In genomic region chr11:97962758-97963157, GRCh38 we compare ENCODE assay signal across 26 cellular contexts.
A peak's percentile ranks its signal among the peaks of the same experiment; 100 is the strongest.
DNase-seq lines count a peak whose midpoint lies in the region; ATAC-seq, FAIRE-seq and TF ChIP-seq lines count a peak whose summit lies in the region.
"Had no signal": no experiment of that assay in that cellular context is flagged by ENCODE, and none has a peak within 500 bp of the region (broad histone marks: within the 10 kb centered on the region; RNA-seq: fewer than 3 reads in every experiment).

No MANE protein-coding gene starts in this region.

- DNase-seq in cardiac muscle cell (ENCODE audit: low read depth in 1 of 2, low spot score in 1 of 2) = no peak
- DNase-seq in heart left ventricle = no peak
- DNase-seq in HTR-8/SVneo (ENCODE audit: insufficient read length, low spot score) = no peak
- no peak for DNase-seq in K562 (ENCODE audit: extremely low read depth in 1 of 4, low spot score in 3 of 4)
- no peak for DNase-seq in osteoblast (ENCODE audit: insufficient read length, low spot score, missing footprints)
- DNase-seq in SKM-1 (lab: John Stamatoyannopoulos, UW; ENCODE audit: unreplicated experiment) = no peak
- DNase-seq in NCI-H146 (lab: John Stamatoyannopoulos, UW) = no peak
- no peak for DNase-seq in stimulated activated naive CD4-positive, alpha-beta T cell treated with Interleukin-2 at 50 U/mL for 16 hours (lab: John Stamatoyannopoulos, UW)
- DNase-seq: AML-193; CD4-positive, alpha-beta T cell; CD8-positive, alpha-beta T cell; COR-L47; DMS 273 treated with DMSO at 0.1 percent for 48 hours; DMS153; DMS53; DMS79; DND-41; EL; GDM1 had no signal

- H3K36me3 ChIP-seq in cardiac muscle cell (no peaks in the 10 kb centered on the region), heart left ventricle (no peaks in the 10 kb centered on the region), K562 (ENCODE audit: control insufficient read depth, insufficient read depth, low read length) (peaks cover 18% of the 10 kb centered on the region), osteoblast (ENCODE audit: insufficient read depth, low read length) (no peaks in the 10 kb centered on the region)
- H3K36me3 ChIP-seq: BLaER1 treated with 17β-estradiol and CSF1 and Interleukin-3, amounts not matched to agents 10 nM and 100 nM had no signal

- in situ Hi-C loops in K562 (cut with MboI) = no loop called here

- WGBS in heart left ventricle, 4 donors = 0 to 95% (median 17%) methylated on average over 1 of the region's 1 CpG
- 0% methylated on average over 1 of the region's 1 CpG for WGBS in K562 (ENCODE audit: insufficient coverage, low coverage, missing lambda C conversion rate)

- TF ChIP-seq CTCF in cardiac muscle cell (IDR thresholded peaks at IDR 0.05; ENCODE audit: low read depth, low read length) = no peak
- no peak for TF ChIP-seq CTCF in heart left ventricle (IDR thresholded peaks at IDR 0.05)
- TF ChIP-seq CTCF in K562 (IDR thresholded peaks at IDR 0.05 in 2 of 3, conservative IDR thresholded peaks at IDR 0.05 in 1 of 3; ENCODE audit: insufficient read depth in 2 of 3, low read depth in 1 of 3, low read length in 3 of 3) = no peak
- no peak for TF ChIP-seq CTCF in osteoblast (IDR thresholded peaks at IDR 0.05; ENCODE audit: extremely low read depth, low read depth, low read length)

- no peak for TF ChIP-seq EP300 in K562 (IDR thresholded peaks at IDR 0.05; ENCODE audit: low read length)

- H3K4me3 ChIP-seq in cardiac muscle cell (no peak overlapping the region), heart left ventricle (no peak overlapping the region), K562 (no peak overlapping the region), osteoblast (ENCODE audit: insufficient read depth, low read length) (no peak overlapping the region)
- H3K4me3 ChIP-seq: A549; BLaER1 treated with 17β-estradiol and CSF1 and Interleukin-3, amounts not matched to agents 10 nM and 100 nM; GM12878 had no signal

- peak overlapping the region; percentile 88 for H2AFZ ChIP-seq in K562 (ENCODE audit: low read depth, low read length)
- H2AFZ ChIP-seq in osteoblast (ENCODE audit: low read length) = peak overlapping the region; percentile 45

- TF ChIP-seq POLR2A in heart left ventricle (IDR thresholded peaks at IDR 0.05) (no peak), K562 (conservative IDR thresholded peaks at IDR 0.05) (no peak)

- no peak overlapping the region for H3K9ac ChIP-seq in K562 (ENCODE audit: insufficient read depth in 1 of 2, low read depth in 2 of 2, low read length in 2 of 2)
- H3K9ac ChIP-seq: BLaER1 treated with 17β-estradiol and CSF1 and Interleukin-3, amounts not matched to agents 10 nM and 100 nM had no signal

- ATAC-seq in heart left ventricle (no peak), K562 (no peak)
- ATAC-seq: A549; CD8-positive, alpha-beta T cell; GM12878 had no signal

- FAIRE-seq in HTR-8/SVneo (lab: Jason Lieb, UNC) = peak; percentile 31
- FAIRE-seq in K562 (lab: Jason Lieb, UNC) = no peak
- FAIRE-seq: A549, GM12878, GM12892, GM18507 had no signal

- BruUV-seq in K562 (replicated peaks; lab: Mats Ljungman, UMichigan) = no TSS peak

- POLR2A ChIA-PET in K562 (lab: Yijun Ruan, JAX) = no interaction called here

- TF ChIP-seq RAD21 in K562 (CRISPR knock-in tag; conservative IDR thresholded peaks at IDR 0.05 in 1 of 2, IDR thresholded peaks at IDR 0.05 in 1 of 2) = no peak

- no peaks in the 10 kb centered on the region for H3K27me3 ChIP-seq in cardiac muscle cell
- H3K27me3 ChIP-seq in heart left ventricle = no peaks in the 10 kb centered on the region
- no peaks in the 10 kb centered on the region for H3K27me3 ChIP-seq in K562 (ENCODE audit: control insufficient read depth in 2 of 2, insufficient read depth in 2 of 2, low read length in 2 of 2)
- H3K27me3 ChIP-seq in osteoblast (ENCODE audit: insufficient read depth, low read length) = no peaks in the 10 kb centered on the region
- H3K27me3 ChIP-seq: BLaER1 treated with 17β-estradiol and CSF1 and Interleukin-3, amounts not matched to agents 10 nM and 100 nM had no signal

- CTCF ChIA-PET in K562 (lab: Yijun Ruan, JAX; ENCODE audit: low intra/inter-chr PET ratio) = no interaction called here

- H3K9me3 ChIP-seq in cardiac muscle cell (ENCODE audit: low read depth) (no peaks in the 10 kb centered on the region), heart left ventricle (no peaks in the 10 kb centered on the region), K562 (replicated peaks; ENCODE audit: control insufficient read depth, insufficient read depth, low read depth, low read length) (peaks cover 35% of the 10 kb centered on the region), osteoblast (ENCODE audit: low read depth, low read length) (no peaks in the 10 kb centered on the region)
- H3K9me3 ChIP-seq: A549; BLaER1 treated with 17β-estradiol and CSF1 and Interleukin-3, amounts not matched to agents 10 nM and 100 nM had no signal

- H3K4me1 ChIP-seq in cardiac muscle cell (ENCODE audit: low read depth) (peaks cover 8% of the 10 kb centered on the region), heart left ventricle (no peaks in the 10 kb centered on the region), K562 (replicated peaks in 1 of 2; ENCODE audit: control insufficient read depth in 2 of 2, insufficient read depth in 2 of 2, low read length in 2 of 2) (peaks cover 10 to 38% of the 10 kb centered on the region in 2 experiments; a peak in 3 of 5 replicates), osteoblast (ENCODE audit: insufficient read depth, low read length) (peaks cover 31% of the 10 kb centered on the region)
- H3K4me1 ChIP-seq: A549 had no signal

- H3K79me2 ChIP-seq in K562 (ENCODE audit: control insufficient read depth, insufficient read depth, low read length) (no peaks in the 10 kb centered on the region), osteoblast (ENCODE audit: insufficient read depth, low read length) (no peaks in the 10 kb centered on the region)

- no peak overlapping the region for H3K4me2 ChIP-seq in K562 (ENCODE audit: insufficient read depth, low read length)
- H3K4me2 ChIP-seq in osteoblast (ENCODE audit: insufficient read depth, low read length) = no peak overlapping the region
- H3K4me2 ChIP-seq: A549; BLaER1 treated with 17β-estradiol and CSF1 and Interleukin-3, amounts not matched to agents 10 nM and 100 nM had no signal

- intact Hi-C loops in heart left ventricle (cut with DNase I) (no loop called here), K562 (cut with micrococcal nuclease) (loop anchor here (1.0 to 10.0 kb wide), 2 partner anchors 34 to 1052 kb away; no protein-coding TSS in a partner anchor)

- H4K20me1 ChIP-seq in K562 (replicated peaks; ENCODE audit: control insufficient read depth, insufficient read depth, low read length) (no peaks in the 10 kb centered on the region), osteoblast (ENCODE audit: insufficient read depth, low read length) (no peaks in the 10 kb centered on the region)
- H4K20me1 ChIP-seq: BLaER1 treated with 17β-estradiol and CSF1 and Interleukin-3, amounts not matched to agents 10 nM and 100 nM had no signal

- H3K9me1 ChIP-seq in K562 (ENCODE audit: control insufficient read depth, insufficient read depth, low read length) = no peaks in the 10 kb centered on the region

- H3K27ac ChIP-seq in cardiac muscle cell (peak overlapping the region; percentile 84), heart left ventricle (no peak overlapping the region), K562 (ENCODE audit: extremely low read depth, low read depth, low read length) (peak overlapping the region; percentile 98), osteoblast (ENCODE audit: low read depth, low read length) (no peak overlapping the region)
- H3K27ac ChIP-seq: 22Rv1; A549; BLaER1 treated with 17β-estradiol and CSF1 and Interleukin-3, amounts not matched to agents 10 nM and 100 nM; C4-2B had no signal

TF ChIP-seq in K562, 482 proteins besides CTCF, POLR2A, EP300 and RAD21 (continues in another document):
- TF ChIP-seq SPI1 (IDR thresholded peaks at IDR 0.05; ENCODE audit: borderline replicate concordance, low read depth, low read length) = no peak
- TF ChIP-seq NR2C1 (IDR thresholded peaks at IDR 0.05) = 0 out of 2 replicates have a peak, but pooled peaks have one; percentile 22
- no peak for TF ChIP-seq NR2C1 (tag; IDR thresholded peaks at IDR 0.05)
- TF ChIP-seq KDM1A (IDR thresholded peaks at IDR 0.05) = peak; percentile 56 to 69; a peak in 3 of 4 replicates
- no peak for TF ChIP-seq FOXP1 (CRISPR knock-in tag; IDR thresholded peaks at IDR 0.05)
- TF ChIP-seq, protein P1, sequence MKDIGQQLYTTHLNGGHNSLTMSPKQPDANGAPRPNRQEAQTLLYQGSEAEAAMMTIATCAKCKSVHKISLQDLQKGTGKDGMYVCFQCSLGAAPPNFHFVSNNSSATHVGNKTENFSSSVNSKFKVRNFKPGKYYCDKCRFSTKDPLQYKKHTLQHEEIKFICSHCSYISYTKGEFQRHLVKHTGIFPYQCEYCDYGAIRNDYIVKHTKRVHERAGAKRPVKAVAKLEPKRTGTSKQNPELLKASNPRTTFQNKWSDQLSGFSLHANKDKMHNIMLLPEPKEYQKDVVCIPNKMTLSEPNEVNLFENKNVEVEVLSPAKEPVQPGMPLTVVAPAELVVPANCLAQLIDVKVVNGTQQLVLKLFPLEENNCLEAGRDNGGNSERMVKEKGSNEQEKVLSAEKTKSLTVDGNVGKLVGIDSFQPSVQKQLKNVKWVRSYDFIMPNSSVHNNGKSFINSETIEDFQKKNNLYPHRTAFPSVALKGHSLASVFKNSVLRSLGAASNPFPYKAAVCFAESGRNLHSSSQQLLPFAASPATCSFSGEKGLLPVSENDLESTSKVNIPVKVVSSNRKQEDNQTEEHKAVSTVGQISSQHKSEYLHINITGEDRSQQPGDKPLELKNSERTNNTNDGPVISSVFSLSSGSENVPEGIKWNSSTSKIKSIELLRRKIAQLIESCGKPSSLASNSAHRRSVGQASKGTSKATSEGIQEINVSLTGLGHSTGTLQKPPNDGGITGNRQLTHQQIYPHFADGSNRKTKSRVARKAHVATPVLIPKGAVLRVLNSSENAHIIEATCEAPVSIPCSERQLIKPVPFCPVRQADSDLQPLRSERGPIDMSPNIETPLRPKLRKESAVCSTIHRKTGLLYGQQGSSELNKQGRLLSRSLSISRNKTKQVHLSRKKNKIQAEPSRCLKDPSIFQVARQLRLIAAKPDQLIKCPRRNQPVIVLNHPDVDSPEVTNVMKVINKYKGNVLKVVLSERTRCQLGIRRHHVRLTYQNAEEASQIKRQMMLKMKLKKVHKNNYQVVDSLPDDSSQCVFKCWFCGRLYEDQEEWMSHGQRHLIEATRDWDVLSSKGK (CRISPR knock-in tag; IDR thresholded peaks at IDR 0.05) = no peak

Comparison
In these comparisons a context has a peak if more than half of its experiments do, and no peak if none do; other contexts are left out.
1. H3K27ac ChIP-seq: peak in cardiac muscle cell (single experiment) and K562 (single experiment); none in heart left ventricle (0 of 12) and osteoblast (single experiment).